1 cellular context compared by ENCODE assay signal in genomic region chr11:66293777-66294625, GRCh38.
TF ChIP-seq lines count a peak whose summit lies in the region.

No MANE protein-coding gene starts in this region.

TF ChIP-seq in WTC11, 78 proteins besides CTCF, POLR2A, EP300 and RAD21 (continued from another document):
- no peak for TF ChIP-seq OVOL2 (CRISPR knock-in tag; IDR thresholded peaks at IDR 0.05; ENCODE audit: borderline replicate concordance)
- no peak for TF ChIP-seq ZNF416 (CRISPR knock-in tag; IDR thresholded peaks at IDR 0.05)
